Comparison of ENCODE assay signal across 9 cellular contexts in genomic region chr4:8393593-8394038, GRCh38. TPM values are rescaled to one million over a fixed set of nuclear protein-coding genes. Genes with fewer than 3 reads are reported as not detected.
DNase-seq lines count a peak whose midpoint lies in the region; ATAC-seq, FAIRE-seq and TF ChIP-seq lines count a peak whose summit lies in the region.
"Had no signal": no experiment of that assay in that cellular context is flagged by ENCODE, and none has a peak within 500 bp of the region (broad histone marks: within the 10 kb centered on the region; RNA-seq: fewer than 3 reads in every experiment).

No MANE protein-coding gene starts in this region.

- in situ Hi-C loops in transverse colon (cut with MboI; ENCODE audit: low pct_ligation_motif_present in 1 of 4, low pct_unique_long_range_greater_than_20kb in 1 of 4, low sequenced_read_pairs in 3 of 4): no loop called here

- ATAC-seq in HG03469 (IDR thresholded peaks at IDR 0.05; ENCODE audit: unreplicated experiment): no peak

- H3K27me3 Mint-ChIP-seq in endothelial cell (ENCODE audit: unreplicated experiment): peaks cover 2% of the 10 kb centered on the region
- H3K27me3 Mint-ChIP-seq: activated naive CD8-positive, alpha-beta T cell had no signal

- TF ChIP-seq EP300 in transverse colon (IDR thresholded peaks at IDR 0.05; ENCODE audit: low read depth): no peak

- peak overlapping the region; percentile 47 for H3K27ac ChIP-seq in mesodermal cell (ENCODE audit: low read depth, low read length, severe bottlenecking)
- H3K27ac ChIP-seq in transverse colon: peak overlapping the region; percentile 61 to 87 (median 78)

- H3K9me3 Mint-ChIP-seq in endothelial cell (ENCODE audit: unreplicated experiment): no peaks in the 10 kb centered on the region

- H3K4me1 ChIP-seq in mesodermal cell (ENCODE audit: control insufficient read depth, insufficient read depth, low read length, poor library complexity, severe bottlenecking) (peaks cover 25% of the 10 kb centered on the region), transverse colon (peaks cover 9 to 32% (median 16%) of the 10 kb centered on the region in 4 donors)

- no peaks in the 10 kb centered on the region for H3K4me1 Mint-ChIP-seq in endothelial cell (ENCODE audit: unreplicated experiment)

- intact Hi-C loops in transverse colon (cut with DNase I; ENCODE audit: low total_unique reads): loop anchor here (5.0 kb wide), 1 partner anchor 121 kb away; no protein-coding TSS in a partner anchor

- WGBS in mesodermal cell (ENCODE audit: insufficient coverage in 2 of 2), 2 experiments: 14 to 75% methylated on average over 1 to 5 of the region's 8 CpGs
- WGBS in transverse colon (ENCODE audit: low coverage in 1 of 2), 2 donors: 39 to 67% methylated on average over 5 to 8 of the region's 8 CpGs

- H3K36me3 ChIP-seq in mesodermal cell (ENCODE audit: control insufficient read depth, insufficient read depth, low read length): peaks cover 14% of the 10 kb centered on the region
- peaks cover 0 to 10% (median 2%) of the 10 kb centered on the region in 4 donors for H3K36me3 ChIP-seq in transverse colon

- no peaks in the 10 kb centered on the region for H3K27me3 ChIP-seq in transverse colon

- DNase-seq in LoVo (ENCODE audit: low spot score) (peak; percentile 7), ecto neural progenitor cell (ENCODE audit: low spot score) (peak; percentile 66), transverse colon (peak; percentile 53), endothelial cell (ENCODE audit: low spot score) (no peak), D721Med (ENCODE audit: insufficient read length, low spot score) (no peak)
- no peak for DNase-seq in activated CD4-positive, alpha-beta T cell treated with anti-CD3 and anti-CD28 coated beads for 4 hours

- H3K4me3 Mint-ChIP-seq in endothelial cell (ENCODE audit: unreplicated experiment): no peak overlapping the region
- H3K4me3 Mint-ChIP-seq: activated naive CD8-positive, alpha-beta T cell had no signal

- no peak for TF ChIP-seq POLR2A in transverse colon (IDR thresholded peaks at IDR 0.05)

- FAIRE-seq in D721Med (lab: Jason Lieb, UNC): no peak

- H3K36me3 Mint-ChIP-seq in endothelial cell (ENCODE audit: low read depth, unreplicated experiment): peaks cover 25% of the 10 kb centered on the region
- H3K36me3 Mint-ChIP-seq: activated naive CD8-positive, alpha-beta T cell had no signal

- no peak overlapping the region for H3K27ac Mint-ChIP-seq in endothelial cell (ENCODE audit: unreplicated experiment)
- H3K27ac Mint-ChIP-seq: activated naive CD8-positive, alpha-beta T cell had no signal

- TF ChIP-seq CTCF in transverse colon (IDR thresholded peaks at IDR 0.05) (peak in 1 of 5 experiments; percentile 17), endothelial cell (IDR thresholded peaks at IDR 0.05; ENCODE audit: unreplicated experiment) (no peak), D721Med (IDR thresholded peaks at IDR 0.05; ENCODE audit: insufficient read depth, missing control alignments) (no peak)

- no peaks in the 10 kb centered on the region for H3K9me3 ChIP-seq in mesodermal cell (ENCODE audit: control insufficient read depth, low read length)
- no peaks in the 10 kb centered on the region for H3K9me3 ChIP-seq in transverse colon

- H3K4me3 ChIP-seq in mesodermal cell (ENCODE audit: extremely low read depth, insufficient read depth, low read length, poor library complexity, severe bottlenecking) (no peak overlapping the region), transverse colon (no peak overlapping the region)

RNA-seq across cellular contexts. Expression of gene ACOX3, which starts 46.9 kb away (rescaled TPM):
- polyA plus RNA-seq in mesodermal cell (2013, experiment 1 of 2): 15.2 TPM
- polyA plus RNA-seq in mesodermal cell (2013, experiment 2 of 2): 13.1 TPM
- 100 to 1,000 TPM in 1 of 4 donors, 10 to 100 TPM in 3; 18.7 to 104 (median 31.3) TPM for total RNA-seq in transverse colon
- total RNA-seq in endothelial cell (ENCODE audit: unreplicated experiment): 44.1 TPM

RNA-seq across cellular contexts. Expression of gene TRMT44, which starts 47.0 kb away (rescaled TPM):
- 9.2 TPM for polyA plus RNA-seq in mesodermal cell (2013, experiment 1 of 2)
- polyA plus RNA-seq in mesodermal cell (2013, experiment 2 of 2): 9.7 TPM
- total RNA-seq in transverse colon (100 to 1,000 TPM in 1 of 4 donors, 10 to 100 TPM in 3; 19.1 to 190 (median 29.7) TPM), endothelial cell (ENCODE audit: unreplicated experiment) (38.5 TPM)

Comparison
In these comparisons a context has a peak if more than half of its experiments do, and no peak if none do; other contexts are left out.
1. DNase-seq: peak in LoVo (single experiment), ecto neural progenitor cell (single experiment) and transverse colon (single experiment); none in endothelial cell (single experiment), D721Med (single experiment) and activated CD4-positive, alpha-beta T cell treated with anti-CD3 and anti-CD28 coated beads for 4 hours (0 of 2).